Comparison of ENCODE assay signal across 15 cellular contexts in the genomic region with DNA sequence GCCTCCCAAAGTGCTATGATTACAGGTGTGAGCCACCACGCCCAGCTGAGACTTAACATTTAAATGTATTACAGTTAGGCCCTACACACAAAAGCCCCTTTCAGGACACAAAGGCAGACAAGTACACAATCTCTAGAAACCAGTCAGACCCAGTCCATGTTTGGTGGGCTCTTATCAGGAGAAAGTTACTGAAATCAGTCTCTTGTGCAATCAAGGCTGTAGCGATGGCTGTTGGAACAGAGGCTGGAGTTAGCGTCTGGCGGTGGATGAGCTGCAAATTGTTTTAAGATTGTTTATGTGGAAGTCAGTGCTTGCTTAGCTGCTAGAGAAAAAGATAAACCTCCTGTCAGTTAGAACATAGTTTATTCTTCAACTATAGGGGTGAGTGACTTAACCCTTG.
A peak's percentile ranks its signal among the peaks of the same experiment; 100 is the strongest.
DNase-seq lines count a peak whose midpoint lies in the region; ATAC-seq, FAIRE-seq and TF ChIP-seq lines count a peak whose summit lies in the region.
"Had no signal": no experiment of that assay in that cellular context is flagged by ENCODE, and none has a peak within 500 bp of the region (broad histone marks: within the 10 kb centered on the region; RNA-seq: fewer than 3 reads in every experiment).

No MANE protein-coding gene starts in this region.

- H3K9ac ChIP-seq in astrocyte (ENCODE audit: low read length) (no peak overlapping the region), mesendoderm (ENCODE audit: low read length) (no peak overlapping the region)
- H3K9ac ChIP-seq: BLaER1 treated with 17β-estradiol and CSF1 and Interleukin-3, amounts not matched to agents 10 nM and 100 nM had no signal

- H3K4me3 ChIP-seq in cardiac muscle cell = no peak overlapping the region
- no peak overlapping the region for H3K4me3 ChIP-seq in astrocyte (ENCODE audit: insufficient read depth, low read depth, low read length)
- no peak overlapping the region for H3K4me3 ChIP-seq in mesendoderm (ENCODE audit: low read length)
- H3K4me3 ChIP-seq: BLaER1 treated with 17β-estradiol and CSF1 and Interleukin-3, amounts not matched to agents 10 nM and 100 nM had no signal

- no CpG with 5 or more reads among the region's 4 CpGs for WGBS in mesendoderm (ENCODE audit: extremely low coverage, insufficient coverage, low lambda C conversion rate)

- no peak overlapping the region for H4K5ac ChIP-seq in mesendoderm (ENCODE audit: low read length)

- H3K79me1 ChIP-seq in mesendoderm (ENCODE audit: low read length) = no peaks in the 10 kb centered on the region

- no peaks in the 10 kb centered on the region for H3K9me3 ChIP-seq in cardiac muscle cell (ENCODE audit: low read depth)
- no peaks in the 10 kb centered on the region for H3K9me3 ChIP-seq in astrocyte (ENCODE audit: insufficient read depth, low read depth, low read length)

- H3K18ac ChIP-seq in mesendoderm (ENCODE audit: low read length) = no peak overlapping the region

- H2AK5ac ChIP-seq in mesendoderm (ENCODE audit: low read length) = no peak overlapping the region

- H3K4me1 Mint-ChIP-seq in astrocyte (ENCODE audit: low read depth, unreplicated experiment) = peaks cover 10% of the 10 kb centered on the region
- H3K4me1 Mint-ChIP-seq: CD4-positive, CD25-positive, alpha-beta regulatory T cell had no signal

- no peaks in the 10 kb centered on the region for H3K36me3 ChIP-seq in cardiac muscle cell
- H3K36me3 ChIP-seq in astrocyte (ENCODE audit: insufficient read depth, low read length) = no peaks in the 10 kb centered on the region
- no peaks in the 10 kb centered on the region for H3K36me3 ChIP-seq in mesendoderm (ENCODE audit: control insufficient read depth, insufficient read depth, low read length)
- H3K36me3 ChIP-seq: BLaER1 treated with 17β-estradiol and CSF1 and Interleukin-3, amounts not matched to agents 10 nM and 100 nM had no signal

- no peaks in the 10 kb centered on the region for H3K9me3 Mint-ChIP-seq in astrocyte (ENCODE audit: unreplicated experiment)

- no peaks in the 10 kb centered on the region for H3K27me3 Mint-ChIP-seq in astrocyte (ENCODE audit: low read depth, unreplicated experiment)
- H3K27me3 Mint-ChIP-seq: CD4-positive, CD25-positive, alpha-beta regulatory T cell had no signal

- H4K20me1 ChIP-seq in astrocyte (ENCODE audit: insufficient read depth, low read length) = peaks cover 10% of the 10 kb centered on the region
- H4K20me1 ChIP-seq: BLaER1 treated with 17β-estradiol and CSF1 and Interleukin-3, amounts not matched to agents 10 nM and 100 nM had no signal

- no peak overlapping the region for H2BK5ac ChIP-seq in mesendoderm (ENCODE audit: low read length)

- no peak overlapping the region for H3K56ac ChIP-seq in mesendoderm (ENCODE audit: low read length)

- H3K79me2 ChIP-seq in astrocyte (ENCODE audit: insufficient read depth, low read length) = peaks cover 32% of the 10 kb centered on the region
- H3K79me2 ChIP-seq in mesendoderm (ENCODE audit: control insufficient read depth, insufficient read depth, low read length) = no peaks in the 10 kb centered on the region

- H3K36me3 Mint-ChIP-seq in astrocyte (ENCODE audit: low read depth, unreplicated experiment) = peaks cover 3% of the 10 kb centered on the region
- H3K36me3 Mint-ChIP-seq: CD4-positive, CD25-positive, alpha-beta regulatory T cell had no signal

- DNase-seq in cardiac muscle cell (ENCODE audit: low read depth in 1 of 2, low spot score in 1 of 2) = no peak
- DNase-seq in Right ventricle myocardium inferior (ENCODE audit: missing footprints) = no peak
- no peak for DNase-seq in astrocyte (ENCODE audit: low read depth)
- DNase-seq in mesendoderm = peak; percentile 36
- DNase-seq in NOMO-1 treated with DMSO at 0.1 percent for 48 hours (lab: John Stamatoyannopoulos, UW; ENCODE audit: unreplicated experiment) = no peak
- DNase-seq: 8988T; AML-193; CD4-positive, CD25-positive, alpha-beta regulatory T cell; DMS53; GF-D8 had no signal

- no peak for ATAC-seq in Right ventricle myocardium inferior
- no peak for ATAC-seq in HG03045 (IDR thresholded peaks at IDR 0.05; ENCODE audit: unreplicated experiment)
- ATAC-seq in HG03457 (IDR thresholded peaks at IDR 0.05; ENCODE audit: unreplicated experiment) = no peak
- ATAC-seq: HCT116 had no signal

- H4K8ac ChIP-seq in mesendoderm (ENCODE audit: low read depth, low read length) = no peak overlapping the region

- no peak overlapping the region for H2AFZ ChIP-seq in astrocyte (ENCODE audit: low read depth, low read length)

- no peak overlapping the region for H3K4ac ChIP-seq in mesendoderm (ENCODE audit: low read depth, low read length)

- peak overlapping the region; percentile 64 for H3K27ac Mint-ChIP-seq in astrocyte (ENCODE audit: unreplicated experiment)
- H3K27ac Mint-ChIP-seq: CD4-positive, CD25-positive, alpha-beta regulatory T cell had no signal

- no peak for FAIRE-seq in astrocyte (lab: Jason Lieb, UNC)
- FAIRE-seq: GM19239 had no signal

- H2BK15ac ChIP-seq in mesendoderm (replicated peaks; ENCODE audit: low read depth) = no peak overlapping the region

- TF ChIP-seq CTCF in cardiac muscle cell (IDR thresholded peaks at IDR 0.05; ENCODE audit: low read depth, low read length) = no peak
- TF ChIP-seq CTCF in astrocyte (IDR thresholded peaks at IDR 0.05; ENCODE audit: insufficient read depth, low read depth, low read length) = no peak

- no peak overlapping the region for H3K4me2 ChIP-seq in astrocyte (ENCODE audit: low read length)
- H3K4me2 ChIP-seq in mesendoderm (ENCODE audit: low read length) = no peak overlapping the region
- H3K4me2 ChIP-seq: BLaER1 treated with 17β-estradiol and CSF1 and Interleukin-3, amounts not matched to agents 10 nM and 100 nM had no signal

- H3K4me1 ChIP-seq in cardiac muscle cell (ENCODE audit: low read depth) (peaks cover 12% of the 10 kb centered on the region), astrocyte (ENCODE audit: insufficient read depth, low read length) (peaks cover 4% of the 10 kb centered on the region), mesendoderm (ENCODE audit: control insufficient read depth, low read depth, low read length) (no peaks in the 10 kb centered on the region)

- H3K27ac ChIP-seq in cardiac muscle cell (peak overlapping the region; percentile 39), astrocyte (ENCODE audit: low read depth, low read length) (no peak overlapping the region), mesendoderm (ENCODE audit: low read depth, low read length) (no peak overlapping the region)
- H3K27ac ChIP-seq: BLaER1 treated with 17β-estradiol and CSF1 and Interleukin-3, amounts not matched to agents 10 nM and 100 nM had no signal

- H3K4me3 Mint-ChIP-seq in astrocyte (ENCODE audit: unreplicated experiment) = no peak overlapping the region
- H3K4me3 Mint-ChIP-seq: CD4-positive, CD25-positive, alpha-beta regulatory T cell had no signal

- intact Hi-C loops in Right ventricle myocardium inferior (cut with DNase I) = no loop called here

- H2BK120ac ChIP-seq in mesendoderm (ENCODE audit: low read depth, low read length) = no peak overlapping the region

- H3K27me3 ChIP-seq in cardiac muscle cell (no peaks in the 10 kb centered on the region), astrocyte (ENCODE audit: insufficient read depth, low read length) (no peaks in the 10 kb centered on the region), mesendoderm (ENCODE audit: insufficient read depth, low read length, poor library complexity) (no peaks in the 10 kb centered on the region)
- H3K27me3 ChIP-seq: BLaER1 treated with 17β-estradiol and CSF1 and Interleukin-3, amounts not matched to agents 10 nM and 100 nM had no signal

- H3K23ac ChIP-seq in mesendoderm (ENCODE audit: low read length) = no peak overlapping the region
